ENCODE assay signal across 20 cellular contexts in genomic region chr3:78497692-78498091, GRCh38.
A peak's percentile ranks its signal among the peaks of the same experiment; 100 is the strongest.
DNase-seq lines count a peak whose midpoint lies in the region; ATAC-seq and TF ChIP-seq lines count a peak whose summit lies in the region.
"Had no signal": no experiment of that assay in that cellular context is flagged by ENCODE, and none has a peak within 500 bp of the region (broad histone marks: within the 10 kb centered on the region; RNA-seq: fewer than 3 reads in every experiment).

No MANE protein-coding gene starts in this region.

- intact Hi-C loops in MCF 10A (cut with micrococcal nuclease), result no loop called here
- intact Hi-C loops in mammary epithelial cell (cut with micrococcal nuclease), result no loop called here

- POLR2A ChIA-PET in MCF 10A (lab: Yijun Ruan, JAX), result interaction anchor here (1.3 kb wide), 1 partner anchor 95 kb away, joined by 3 read pairs; no protein-coding TSS in a partner anchor

- no peak overlapping the region for H3K4me2 ChIP-seq in mammary epithelial cell (ENCODE audit: insufficient read depth, low read depth, low read length)

- no peaks in the 10 kb centered on the region for H4K20me1 ChIP-seq in mammary epithelial cell (ENCODE audit: insufficient read depth, low read length)

- H3K27ac Mint-ChIP-seq in MCF 10A (ENCODE audit: low read depth, unreplicated experiment), result no peak overlapping the region
- H3K27ac Mint-ChIP-seq: activated CD4-positive, alpha-beta memory T cell treated with anti-CD3 and anti-CD28 coated beads, Interleukin-2, amount 10 ng/mL, durations not matched to agents 7 days and 5 days; activated naive CD8-positive, alpha-beta T cell treated with anti-CD3 and anti-CD28 coated beads for 36 hours; memory B cell; nephron; stimulated activated naive CD8-positive, alpha-beta T cell treated with anti-CD3 and anti-CD28 coated beads, Interleukin-15, amount 100 ng/mL, for 72 hours had no signal

- H3K36me3 ChIP-seq in mammary epithelial cell (ENCODE audit: insufficient read depth, low read length), result no peaks in the 10 kb centered on the region
- H3K36me3 ChIP-seq: vagina had no signal

- H3K9me3 Mint-ChIP-seq in MCF 10A (ENCODE audit: unreplicated experiment), result no peaks in the 10 kb centered on the region
- H3K9me3 Mint-ChIP-seq: nephron had no signal

- TF ChIP-seq CTCF in MCF 10A (IDR thresholded peaks at IDR 0.05; ENCODE audit: unreplicated experiment) (no peak), mammary epithelial cell (conservative IDR thresholded peaks at IDR 0.05 in 1 of 2, IDR thresholded peaks at IDR 0.05 in 1 of 2; ENCODE audit: extremely low read depth in 1 of 2, insufficient read depth in 1 of 2, low read depth in 1 of 2, low read length in 2 of 2) (peak in 1 of 2 donors; percentile 26), VCaP (conservative IDR thresholded peaks at IDR 0.05) (0 out of 2 replicates have a peak, but pooled peaks have one; percentile 27), foreskin keratinocyte (conservative IDR thresholded peaks at IDR 0.05) (peak; percentile 43)

- dilution Hi-C loops in mammary epithelial cell (cut with HindIII; ENCODE audit: low sequenced_read_pairs), result no loop called here

- H3K4me3 ChIP-seq in mammary epithelial cell (replicated peaks in 1 of 3; ENCODE audit: insufficient read depth in 1 of 3, low read depth in 2 of 3, low read length in 3 of 3), result no peak overlapping the region
- H3K4me3 ChIP-seq: vagina had no signal

- in situ Hi-C loops in mammary epithelial cell (cut with MboI; ENCODE audit: low sequenced_read_pairs in 2 of 2), result no loop called here

- no peaks in the 10 kb centered on the region for H3K4me1 Mint-ChIP-seq in MCF 10A (ENCODE audit: insufficient read depth, unreplicated experiment)
- H3K4me1 Mint-ChIP-seq: activated CD4-positive, alpha-beta memory T cell treated with anti-CD3 and anti-CD28 coated beads, Interleukin-2, amount 10 ng/mL, durations not matched to agents 7 days and 5 days; activated naive CD8-positive, alpha-beta T cell treated with anti-CD3 and anti-CD28 coated beads for 36 hours; memory B cell; stimulated activated naive CD8-positive, alpha-beta T cell treated with anti-CD3 and anti-CD28 coated beads, Interleukin-15, amount 100 ng/mL, for 72 hours had no signal

- H3K79me2 ChIP-seq in mammary epithelial cell (ENCODE audit: insufficient read depth, low read length), result no peaks in the 10 kb centered on the region

- no peak overlapping the region for H2AFZ ChIP-seq in mammary epithelial cell (ENCODE audit: low read depth, low read length)

- H3K9ac ChIP-seq in mammary epithelial cell (ENCODE audit: insufficient read depth, low read length), result no peak overlapping the region

- H3K36me3 Mint-ChIP-seq in MCF 10A (ENCODE audit: insufficient read depth, unreplicated experiment), result no peaks in the 10 kb centered on the region
- H3K36me3 Mint-ChIP-seq: activated naive CD8-positive, alpha-beta T cell treated with anti-CD3 and anti-CD28 coated beads for 36 hours; memory B cell had no signal

- ATAC-seq in foreskin keratinocyte (peak; percentile 14), GM21447 (IDR thresholded peaks at IDR 0.05; ENCODE audit: unreplicated experiment) (no peak), GM18868 (IDR thresholded peaks at IDR 0.05; ENCODE audit: unreplicated experiment) (no peak)
- ATAC-seq: activated T-cell treated with anti-CD3 and anti-CD28 coated beads, Interleukin-2, amount 50 U/mL, for 4 hours; stimulated activated naive CD8-positive, alpha-beta T cell treated with anti-CD3 and anti-CD28 coated beads, Interleukin-15, amount 100 ng/mL, for 72 hours had no signal

- CTCF ChIA-PET in MCF 10A (lab: Yijun Ruan, JAX) (interaction anchor here (0.5 to 1.6 kb wide), 7 partner anchors 9 to 1152 kb away, joined by 3 to 5 read pairs (median 3); no protein-coding TSS in a partner anchor), mammary epithelial cell (lab: Charles Lee; ENCODE audit: low non-redundant PET) (no interaction called here)

- H3K4me3 Mint-ChIP-seq in MCF 10A (ENCODE audit: unreplicated experiment), result no peak overlapping the region
- H3K4me3 Mint-ChIP-seq: activated CD4-positive, alpha-beta memory T cell treated with anti-CD3 and anti-CD28 coated beads, Interleukin-2, amount 10 ng/mL, durations not matched to agents 7 days and 5 days; activated naive CD8-positive, alpha-beta T cell treated with anti-CD3 and anti-CD28 coated beads for 36 hours; activated T-cell treated with anti-CD3 and anti-CD28 coated beads, Interleukin-2, amount 50 U/mL, for 4 hours; memory B cell; nephron; stimulated activated naive CD8-positive, alpha-beta T cell treated with anti-CD3 and anti-CD28 coated beads, Interleukin-15, amount 100 ng/mL, for 72 hours had no signal

- no peaks in the 10 kb centered on the region for H3K27me3 Mint-ChIP-seq in MCF 10A (ENCODE audit: insufficient read depth, unreplicated experiment)
- H3K27me3 Mint-ChIP-seq: activated CD4-positive, alpha-beta memory T cell treated with anti-CD3 and anti-CD28 coated beads, Interleukin-2, amount 10 ng/mL, durations not matched to agents 7 days and 5 days; activated naive CD8-positive, alpha-beta T cell treated with anti-CD3 and anti-CD28 coated beads for 36 hours; memory B cell; stimulated activated naive CD8-positive, alpha-beta T cell treated with anti-CD3 and anti-CD28 coated beads, Interleukin-15, amount 100 ng/mL, for 72 hours had no signal

- WGBS in mammary epithelial cell (ENCODE audit: low coverage, missing lambda C conversion rate), result 41% methylated on average over 2 of the region's 2 CpGs

- H3K27ac ChIP-seq in mammary epithelial cell (ENCODE audit: insufficient read depth, low read depth, low read length) (no peak overlapping the region), VCaP (peak overlapping the region; percentile 82), foreskin keratinocyte (no peak overlapping the region)
- H3K27ac ChIP-seq: RWPE1, vagina had no signal

- BruUV-seq in MCF 10A (replicated peaks; lab: Mats Ljungman, UMichigan) (no TSS peak), mammary epithelial cell (replicated peaks; lab: Mats Ljungman, UMichigan) (no TSS peak)

- H3K27me3 ChIP-seq in mammary epithelial cell (ENCODE audit: insufficient read depth, low read length) (no peaks in the 10 kb centered on the region), foreskin keratinocyte (no peaks in the 10 kb centered on the region)
- H3K27me3 ChIP-seq: vagina had no signal

- no peaks in the 10 kb centered on the region for H3K9me3 ChIP-seq in mammary epithelial cell (replicated peaks; ENCODE audit: insufficient read depth, low read length)
- H3K9me3 ChIP-seq: vagina had no signal

- no peaks in the 10 kb centered on the region for H3K4me1 ChIP-seq in mammary epithelial cell (ENCODE audit: insufficient read depth, low read length)
- H3K4me1 ChIP-seq in foreskin keratinocyte, result no peaks in the 10 kb centered on the region

- DNase-seq in MCF 10A (ENCODE audit: unreplicated experiment) (peak; percentile 14), mammary epithelial cell (no peak), foreskin keratinocyte (peak; percentile 11 to 32), HUDEP-2 (lab: John Stamatoyannopoulos, UW; ENCODE audit: unreplicated experiment in 76 of 76) (no peak), cerebellar nuclear complex (lab: John Stamatoyannopoulos, UW) (no peak)
- DNase-seq: activated CD4-positive, alpha-beta memory T cell treated with anti-CD3 and anti-CD28 coated beads, Interleukin-2, amount 10 ng/mL, durations not matched to agents 7 days and 5 days; activated naive CD8-positive, alpha-beta T cell treated with anti-CD3 and anti-CD28 coated beads for 36 hours; activated T-cell treated with anti-CD3 and anti-CD28 coated beads, Interleukin-2, amount 50 U/mL, for 4 hours; H7; islet precursor cell; Kasumi-1; NK-92 treated with Interleukin-12 subunit alpha and Interleukin-12 subunit beta, amount 100 ng/mL, for 24 hours; stimulated activated naive CD8-positive, alpha-beta T cell treated with anti-CD3 and anti-CD28 coated beads, Interleukin-15, amount 100 ng/mL, for 72 hours had no signal

Comparison
In these comparisons a context has a peak if more than half of its experiments do, and no peak if none do; other contexts are left out.
1. DNase-seq: peak in MCF 10A (single experiment) and foreskin keratinocyte (2 of 2); none in mammary epithelial cell (single experiment), HUDEP-2 (0 of 76) and cerebellar nuclear complex (0 of 2).